ENCODE assay signal across 24 cellular contexts in genomic region chr11:130202009-130202817, GRCh38. TPM values are rescaled to one million over a fixed set of nuclear protein-coding genes. Genes with fewer than 3 reads are reported as not detected.
DNase-seq lines count a peak whose midpoint lies in the region; ATAC-seq and TF ChIP-seq lines count a peak whose summit lies in the region.
"Had no signal": no experiment of that assay in that cellular context is flagged by ENCODE, and none has a peak within 500 bp of the region (broad histone marks: within the 10 kb centered on the region; RNA-seq: fewer than 3 reads in every experiment).

No MANE protein-coding gene starts in this region.

- no peaks in the 10 kb centered on the region for H3K79me2 ChIP-seq in OCI-LY1 (ENCODE audit: insufficient read depth, low read length)

- CTCF ChIA-PET in GM10248 (lab: Yijun Ruan, JAX) = interaction anchor here (1.0 to 2.7 kb wide), 4 partner anchors 10 to 231 kb away, joined by 3 to 15 read pairs (median 9); no protein-coding TSS in a partner anchor

- ATAC-seq in lower lobe of right lung = no peak
- peak; percentile 95 to 96 for ATAC-seq in stimulated activated naive B cell treated with anti-CD40 and anti-IgM and Interleukin-4, amounts not matched to agents 10 μg/mL and 1 μg/mL and 100 μg/mL, for 72 hours (replicated peaks)
- ATAC-seq: gastroesophageal sphincter, GM23338, left colon had no signal

- no peaks in the 10 kb centered on the region for H3F3A ChIP-seq in OCI-LY1 (ENCODE audit: insufficient read depth, low read length)

- no peaks in the 10 kb centered on the region for H3K9me3 ChIP-seq in OCI-LY1 (ENCODE audit: low read length)
- H3K9me3 ChIP-seq in lower lobe of right lung = no peaks in the 10 kb centered on the region
- H3K9me3 ChIP-seq: gastroesophageal sphincter had no signal

- H3K4me1 ChIP-seq in OCI-LY1 (ENCODE audit: insufficient read depth, low read length, severe bottlenecking) (no peaks in the 10 kb centered on the region), lower lobe of right lung (no peaks in the 10 kb centered on the region)
- H3K4me1 ChIP-seq: gastroesophageal sphincter had no signal

- no peaks in the 10 kb centered on the region for H4K20me1 ChIP-seq in OCI-LY1 (ENCODE audit: insufficient read depth, low read length)

- peak overlapping the region; percentile 0 to 27 (median 1) for H3K27ac Mint-ChIP-seq in IgD-negative memory B cell
- H3K27ac Mint-ChIP-seq in stimulated activated naive B cell treated with anti-CD40 and anti-IgM and Interleukin-4, amounts not matched to agents 10 μg/mL and 1 μg/mL and 100 μg/mL, for 72 hours = peak overlapping the region; percentile 60
- H3K27ac Mint-ChIP-seq: activated naive CD4-positive, alpha-beta T cell treated with anti-CD3 and anti-CD28 coated beads, Interleukin-2, amount 10 ng/mL, durations not matched to agents 7 days and 5 days; GM23338 had no signal

- H3K27me3 Mint-ChIP-seq in IgD-negative memory B cell = no peaks in the 10 kb centered on the region
- no peaks in the 10 kb centered on the region for H3K27me3 Mint-ChIP-seq in stimulated activated naive B cell treated with anti-CD40 and anti-IgM and Interleukin-4, amounts not matched to agents 10 μg/mL and 1 μg/mL and 100 μg/mL, for 72 hours
- H3K27me3 Mint-ChIP-seq: CD4-positive, CD25-positive, alpha-beta regulatory T cell had no signal

- no peaks in the 10 kb centered on the region for H3K9me2 ChIP-seq in OCI-LY1 (ENCODE audit: low read depth, low read length)

- peak overlapping the region in 1 of 4 donors; percentile 52 for H3K4me3 Mint-ChIP-seq in IgD-negative memory B cell
- peak overlapping the region in 1 of 2 donors; percentile 0 for H3K4me3 Mint-ChIP-seq in stimulated activated naive B cell treated with anti-CD40 and anti-IgM and Interleukin-4, amounts not matched to agents 10 μg/mL and 1 μg/mL and 100 μg/mL, for 72 hours
- H3K4me3 Mint-ChIP-seq: activated naive CD4-positive, alpha-beta T cell treated with anti-CD3 and anti-CD28 coated beads, Interleukin-2, amount 10 ng/mL, durations not matched to agents 7 days and 5 days; CD4-positive, CD25-positive, alpha-beta regulatory T cell; GM23338 had no signal

- H3K36me3 Mint-ChIP-seq in IgD-negative memory B cell = peaks cover 16% of the 10 kb centered on the region
- peaks cover 24 to 31% of the 10 kb centered on the region in 2 donors for H3K36me3 Mint-ChIP-seq in stimulated activated naive B cell treated with anti-CD40 and anti-IgM and Interleukin-4, amounts not matched to agents 10 μg/mL and 1 μg/mL and 100 μg/mL, for 72 hours
- H3K36me3 Mint-ChIP-seq: activated naive CD4-positive, alpha-beta T cell treated with anti-CD3 and anti-CD28 coated beads, Interleukin-2, amount 10 ng/mL, durations not matched to agents 7 days and 5 days; CD4-positive, CD25-positive, alpha-beta regulatory T cell had no signal

- peaks cover 0 to 16% (median 13%) of the 10 kb centered on the region in 3 donors for H3K4me1 Mint-ChIP-seq in IgD-negative memory B cell
- peaks cover 25 to 27% of the 10 kb centered on the region in 2 donors for H3K4me1 Mint-ChIP-seq in stimulated activated naive B cell treated with anti-CD40 and anti-IgM and Interleukin-4, amounts not matched to agents 10 μg/mL and 1 μg/mL and 100 μg/mL, for 72 hours
- H3K4me1 Mint-ChIP-seq: activated naive CD4-positive, alpha-beta T cell treated with anti-CD3 and anti-CD28 coated beads, Interleukin-2, amount 10 ng/mL, durations not matched to agents 7 days and 5 days; CD4-positive, CD25-positive, alpha-beta regulatory T cell; GM23338 had no signal

- TF ChIP-seq CTCF in OCI-LY1 (IDR thresholded peaks at IDR 0.05; ENCODE audit: low read length) = no peak
- TF ChIP-seq CTCF in lower lobe of right lung (IDR thresholded peaks at IDR 0.05) = no peak
- no peak for TF ChIP-seq CTCF in GM10248 (IDR thresholded peaks at IDR 0.05; ENCODE audit: control extremely low read depth, extremely low read depth, low read depth, missing control alignments)

- H3K4me2 ChIP-seq in OCI-LY1 (ENCODE audit: low read length) = no peak overlapping the region
- H3K4me2 ChIP-seq: GM23338 had no signal

- H2AFZ ChIP-seq in OCI-LY1 (ENCODE audit: low read length) = no peak overlapping the region
- H2AFZ ChIP-seq: GM23338 had no signal

- H3K27me3 ChIP-seq in OCI-LY1 (ENCODE audit: insufficient read depth, low read length) = no peaks in the 10 kb centered on the region
- H3K27me3 ChIP-seq in lower lobe of right lung (ENCODE audit: low read depth) = no peaks in the 10 kb centered on the region
- H3K27me3 ChIP-seq: brain microvascular endothelial cell, dorsolateral prefrontal cortex, gastroesophageal sphincter had no signal

- POLR2A ChIA-PET in GM10248 (lab: Yijun Ruan, JAX) = no interaction called here

- intact Hi-C loops in lower lobe of right lung (cut with DNase I) = no loop called here

- H3K36me3 ChIP-seq in OCI-LY1 (ENCODE audit: insufficient read depth, low read length) (peaks cover 98% of the 10 kb centered on the region), lower lobe of right lung (peaks cover 22% of the 10 kb centered on the region)
- H3K36me3 ChIP-seq: brain microvascular endothelial cell, gastroesophageal sphincter had no signal

- H3K9ac ChIP-seq in OCI-LY1 (ENCODE audit: low read length) = no peak overlapping the region

- H3K27ac ChIP-seq in OCI-LY1 (ENCODE audit: low read depth, low read length, poor library complexity, severe bottlenecking) (peak overlapping the region; percentile 43), lower lobe of right lung (no peak overlapping the region)
- H3K27ac ChIP-seq: brain microvascular endothelial cell, dorsolateral prefrontal cortex, gastroesophageal sphincter had no signal

- H3K9me3 Mint-ChIP-seq in IgD-negative memory B cell = no peaks in the 10 kb centered on the region
- H3K9me3 Mint-ChIP-seq in stimulated activated naive B cell treated with anti-CD40 and anti-IgM and Interleukin-4, amounts not matched to agents 10 μg/mL and 1 μg/mL and 100 μg/mL, for 72 hours = peaks cover 4 to 6% of the 10 kb centered on the region in 2 donors
- H3K9me3 Mint-ChIP-seq: activated naive CD4-positive, alpha-beta T cell treated with anti-CD3 and anti-CD28 coated beads, Interleukin-2, amount 10 ng/mL, durations not matched to agents 7 days and 5 days; CD4-positive, CD25-positive, alpha-beta regulatory T cell had no signal

- DNase-seq in lower lobe of right lung (peak; percentile 20), KG1 (lab: John Stamatoyannopoulos, UW) (no peak), GM10248 (ENCODE audit: extremely low spot score) (no peak)
- DNase-seq in stimulated activated naive B cell treated with anti-CD40 and anti-IgM and Interleukin-4, amounts not matched to agents 10 μg/mL and 1 μg/mL and 100 μg/mL, for 72 hours = peak; percentile 34
- no peak for DNase-seq in activated CD4-positive, alpha-beta T cell treated with anti-CD3 and anti-CD28 coated beads, Interleukin-2, amount 50 U/mL, for 48 hours
- DNase-seq: activated CD4-positive, alpha-beta T cell treated with anti-CD3 and anti-CD28 coated beads, Interleukin-2, amount 50 U/mL, for 4 hours; activated CD4-positive, CD25-positive, alpha-beta regulatory T cell; activated naive CD4-positive, alpha-beta T cell treated with anti-CD3 and anti-CD28 coated beads, Interleukin-2, amount 10 ng/mL, durations not matched to agents 7 days and 5 days; brain microvascular endothelial cell; CD4-positive, CD25-positive, alpha-beta regulatory T cell; hippocampal formation; IMR-90; mesenchymal stem cell; NCI-H1417 treated with DMSO at 0.1 percent for 48 hours; NCI-H345; Right ventricle myocardium superior; T-helper 9 cell had no signal

- H3K4me3 ChIP-seq in OCI-LY1 (ENCODE audit: low read depth, low read length, poor library complexity, severe bottlenecking) (no peak overlapping the region), lower lobe of right lung (no peak overlapping the region)
- H3K4me3 ChIP-seq: dorsolateral prefrontal cortex, gastroesophageal sphincter, GM23338 had no signal

RNA-seq across cellular contexts. Expression of gene ST14, which starts 42.6 kb away (rescaled TPM):
- polyA plus RNA-seq in IgD-negative memory B cell = 94.1 TPM
- 61.1 TPM for total RNA-seq in lower lobe of right lung
- total RNA-seq: CD4-positive, CD25-positive, alpha-beta regulatory T cell; IMR-90 had no signal
- polyA plus RNA-seq: fibroblast of lung, IMR-90 had no signal

Comparison
In these comparisons a context has a peak if more than half of its experiments do, and no peak if none do; other contexts are left out.
1. ATAC-seq: peak in stimulated activated naive B cell treated with anti-CD40 and anti-IgM and Interleukin-4, amounts not matched to agents 10 μg/mL and 1 μg/mL and 100 μg/mL, for 72 hours (2 of 2); none in lower lobe of right lung (0 of 2).
2. DNase-seq: peak in lower lobe of right lung (single experiment) and stimulated activated naive B cell treated with anti-CD40 and anti-IgM and Interleukin-4, amounts not matched to agents 10 μg/mL and 1 μg/mL and 100 μg/mL, for 72 hours (single experiment); none in activated CD4-positive, alpha-beta T cell treated with anti-CD3 and anti-CD28 coated beads, Interleukin-2, amount 50 U/mL, for 48 hours (0 of 2), KG1 (single experiment) and GM10248 (single experiment).